ENCODE assay signal across 2 cellular contexts in the genomic region with DNA sequence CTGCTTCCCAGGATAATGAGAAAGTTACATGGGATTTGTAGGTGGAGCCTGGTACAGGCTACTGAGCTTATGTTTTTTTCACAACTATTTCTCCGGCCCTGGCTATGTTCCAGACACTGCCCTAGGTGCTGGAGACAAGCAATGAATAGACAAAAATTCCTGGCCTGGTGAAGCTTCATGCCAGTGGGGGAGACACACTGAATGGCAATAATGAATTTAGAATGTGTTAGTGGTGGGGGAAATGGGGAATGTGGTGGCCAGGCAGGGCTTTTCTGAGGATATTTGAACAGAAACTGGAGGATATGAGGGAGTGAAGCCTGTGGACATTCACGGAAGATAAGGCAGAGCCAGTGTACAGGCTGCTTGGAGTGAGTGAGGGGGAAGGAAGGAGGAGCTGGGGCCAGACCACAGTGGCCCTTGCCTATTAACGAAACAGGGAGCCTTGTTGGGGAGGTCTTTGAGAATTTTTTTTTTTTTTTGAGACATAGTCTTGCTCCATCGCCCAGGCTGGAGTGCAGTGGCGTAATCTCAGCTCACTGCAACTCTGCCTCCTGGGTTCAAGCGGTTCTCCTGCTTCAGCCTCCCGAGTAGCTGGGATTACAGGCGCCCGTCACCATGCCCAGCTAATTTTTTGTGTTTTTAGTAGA.
TF ChIP-seq lines count a peak whose summit lies in the region.

No MANE protein-coding gene starts in this region.

TF ChIP-seq in SK-N-SH, 30 proteins besides CTCF, POLR2A, EP300 and RAD21:
- TF ChIP-seq, protein P1, sequence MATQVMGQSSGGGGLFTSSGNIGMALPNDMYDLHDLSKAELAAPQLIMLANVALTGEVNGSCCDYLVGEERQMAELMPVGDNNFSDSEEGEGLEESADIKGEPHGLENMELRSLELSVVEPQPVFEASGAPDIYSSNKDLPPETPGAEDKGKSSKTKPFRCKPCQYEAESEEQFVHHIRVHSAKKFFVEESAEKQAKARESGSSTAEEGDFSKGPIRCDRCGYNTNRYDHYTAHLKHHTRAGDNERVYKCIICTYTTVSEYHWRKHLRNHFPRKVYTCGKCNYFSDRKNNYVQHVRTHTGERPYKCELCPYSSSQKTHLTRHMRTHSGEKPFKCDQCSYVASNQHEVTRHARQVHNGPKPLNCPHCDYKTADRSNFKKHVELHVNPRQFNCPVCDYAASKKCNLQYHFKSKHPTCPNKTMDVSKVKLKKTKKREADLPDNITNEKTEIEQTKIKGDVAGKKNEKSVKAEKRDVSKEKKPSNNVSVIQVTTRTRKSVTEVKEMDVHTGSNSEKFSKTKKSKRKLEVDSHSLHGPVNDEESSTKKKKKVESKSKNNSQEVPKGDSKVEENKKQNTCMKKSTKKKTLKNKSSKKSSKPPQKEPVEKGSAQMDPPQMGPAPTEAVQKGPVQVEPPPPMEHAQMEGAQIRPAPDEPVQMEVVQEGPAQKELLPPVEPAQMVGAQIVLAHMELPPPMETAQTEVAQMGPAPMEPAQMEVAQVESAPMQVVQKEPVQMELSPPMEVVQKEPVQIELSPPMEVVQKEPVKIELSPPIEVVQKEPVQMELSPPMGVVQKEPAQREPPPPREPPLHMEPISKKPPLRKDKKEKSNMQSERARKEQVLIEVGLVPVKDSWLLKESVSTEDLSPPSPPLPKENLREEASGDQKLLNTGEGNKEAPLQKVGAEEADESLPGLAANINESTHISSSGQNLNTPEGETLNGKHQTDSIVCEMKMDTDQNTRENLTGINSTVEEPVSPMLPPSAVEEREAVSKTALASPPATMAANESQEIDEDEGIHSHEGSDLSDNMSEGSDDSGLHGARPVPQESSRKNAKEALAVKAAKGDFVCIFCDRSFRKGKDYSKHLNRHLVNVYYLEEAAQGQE (IDR thresholded peaks at IDR 0.05; ENCODE audit: low read depth, low read length), result peak; percentile 60; the same call in 1 of the 2 replicates
- peak; percentile 23; the same call in 1 of the 2 replicates for TF ChIP-seq NFIC (IDR thresholded peaks at IDR 0.05; ENCODE audit: borderline replicate concordance)
- no peak for TF ChIP-seq RXRA (IDR thresholded peaks at IDR 0.05; ENCODE audit: borderline replicate concordance, low read depth)

TF ChIP-seq in SK-N-SH treated with all-trans-retinoic acid at 6 μM for 48 hours, 23 proteins besides CTCF, POLR2A, EP300 and RAD21 (continued from another document):
- TF ChIP-seq, protein P2, sequence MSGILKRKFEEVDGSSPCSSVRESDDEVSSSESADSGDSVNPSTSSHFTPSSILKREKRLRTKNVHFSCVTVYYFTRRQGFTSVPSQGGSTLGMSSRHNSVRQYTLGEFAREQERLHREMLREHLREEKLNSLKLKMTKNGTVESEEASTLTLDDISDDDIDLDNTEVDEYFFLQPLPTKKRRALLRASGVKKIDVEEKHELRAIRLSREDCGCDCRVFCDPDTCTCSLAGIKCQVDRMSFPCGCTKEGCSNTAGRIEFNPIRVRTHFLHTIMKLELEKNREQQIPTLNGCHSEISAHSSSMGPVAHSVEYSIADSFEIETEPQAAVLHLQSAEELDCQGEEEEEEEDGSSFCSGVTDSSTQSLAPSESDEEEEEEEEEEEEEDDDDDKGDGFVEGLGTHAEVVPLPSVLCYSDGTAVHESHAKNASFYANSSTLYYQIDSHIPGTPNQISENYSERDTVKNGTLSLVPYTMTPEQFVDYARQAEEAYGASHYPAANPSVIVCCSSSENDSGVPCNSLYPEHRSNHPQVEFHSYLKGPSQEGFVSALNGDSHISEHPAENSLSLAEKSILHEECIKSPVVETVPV (CRISPR knock-in tag; IDR thresholded peaks at IDR 0.05), result no peak
- no peak for TF ChIP-seq ZFP30 (CRISPR knock-in tag; IDR thresholded peaks at IDR 0.05)
- no peak for TF ChIP-seq SNAI2 (CRISPR knock-in tag; IDR thresholded peaks at IDR 0.05)
- TF ChIP-seq ISL1 (CRISPR knock-in tag; IDR thresholded peaks at IDR 0.05), result no peak
- no peak for TF ChIP-seq ZNF565 (CRISPR knock-in tag; conservative IDR thresholded peaks at IDR 0.05; ENCODE audit: low read depth)
- TF ChIP-seq GLIS3 (CRISPR knock-in tag; IDR thresholded peaks at IDR 0.05), result no peak
- no peak for TF ChIP-seq ZFP3 (CRISPR knock-in tag; IDR thresholded peaks at IDR 0.05)
- TF ChIP-seq PPARA (CRISPR knock-in tag; IDR thresholded peaks at IDR 0.05; ENCODE audit: borderline replicate concordance), result no peak
- TF ChIP-seq BACH2 (CRISPR knock-in tag; IDR thresholded peaks at IDR 0.05; ENCODE audit: borderline replicate concordance), result no peak
- TF ChIP-seq, protein P3, sequence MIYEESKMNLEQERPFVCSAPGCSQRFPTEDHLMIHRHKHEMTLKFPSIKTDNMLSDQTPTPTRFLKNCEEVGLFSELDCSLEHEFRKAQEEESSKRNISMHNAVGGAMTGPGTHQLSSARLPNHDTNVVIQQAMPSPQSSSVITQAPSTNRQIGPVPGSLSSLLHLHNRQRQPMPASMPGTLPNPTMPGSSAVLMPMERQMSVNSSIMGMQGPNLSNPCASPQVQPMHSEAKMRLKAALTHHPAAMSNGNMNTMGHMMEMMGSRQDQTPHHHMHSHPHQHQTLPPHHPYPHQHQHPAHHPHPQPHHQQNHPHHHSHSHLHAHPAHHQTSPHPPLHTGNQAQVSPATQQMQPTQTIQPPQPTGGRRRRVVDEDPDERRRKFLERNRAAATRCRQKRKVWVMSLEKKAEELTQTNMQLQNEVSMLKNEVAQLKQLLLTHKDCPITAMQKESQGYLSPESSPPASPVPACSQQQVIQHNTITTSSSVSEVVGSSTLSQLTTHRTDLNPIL (CRISPR knock-in tag; IDR thresholded peaks at IDR 0.05; ENCODE audit: low read depth), result no peak
TF ChIP-seq in SK-N-SH treated with all-trans-retinoic acid at 6 μM for 48 hours: peak in this region for 0.
